In the genomic region with DNA sequence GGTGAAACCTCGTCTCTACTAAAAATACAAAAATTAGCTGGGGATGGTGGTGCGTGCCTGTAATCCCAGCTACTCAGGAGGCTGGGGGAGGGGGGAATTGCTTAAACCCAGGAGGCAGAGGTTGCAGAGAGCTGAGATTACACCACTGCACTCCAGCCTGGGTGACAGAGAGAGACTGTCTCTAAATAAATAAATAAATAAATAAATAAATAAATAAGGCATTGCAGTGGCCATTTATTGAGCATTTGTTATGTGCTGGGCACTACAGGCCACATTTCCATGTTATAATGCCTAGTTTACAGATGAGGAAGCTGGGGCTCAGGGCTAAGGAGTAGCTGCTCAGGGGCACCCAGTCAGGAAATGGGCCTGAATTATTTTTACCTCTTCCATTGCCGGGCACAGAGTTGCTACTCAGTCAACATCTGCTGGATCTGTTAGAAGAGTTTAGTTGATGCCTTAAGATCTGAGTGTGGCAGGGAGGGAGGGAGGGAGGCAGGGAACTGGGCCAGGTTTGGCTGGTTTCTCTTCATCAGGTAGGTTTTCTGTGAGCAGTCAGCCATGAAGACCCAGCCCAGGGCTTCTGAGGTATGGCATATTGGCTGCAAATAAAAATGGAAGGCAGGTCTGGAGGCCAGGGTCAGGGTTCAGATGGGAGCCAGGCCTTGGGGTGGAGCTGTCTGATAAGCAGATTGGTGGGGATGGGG, we compare ENCODE assay signal across 28 cellular contexts. TPM values are rescaled to one million over a fixed set of nuclear protein-coding genes. Genes with fewer than 3 reads are reported as not detected.
A peak's percentile ranks its signal among the peaks of the same experiment; 100 is the strongest.
DNase-seq lines count a peak whose midpoint lies in the region; ATAC-seq and TF ChIP-seq lines count a peak whose summit lies in the region.
"Had no signal": no experiment of that assay in that cellular context is flagged by ENCODE, and none has a peak within 500 bp of the region (broad histone marks: within the 10 kb centered on the region; RNA-seq: fewer than 3 reads in every experiment).

No MANE protein-coding gene starts in this region.

- WGBS in mesendoderm (ENCODE audit: extremely low coverage, insufficient coverage, low lambda C conversion rate) = no CpG with 5 or more reads among the region's 3 CpGs

- no peak overlapping the region for H2BK120ac ChIP-seq in mesendoderm (ENCODE audit: low read depth, low read length)

- peaks cover 34% of the 10 kb centered on the region for H3K27me3 Mint-ChIP-seq in activated CD4-positive, alpha-beta T cell treated with anti-CD3 and anti-CD28 coated beads, Interleukin-2, amount 10 ng/mL, durations not matched to agents 24 days and 14 days
- H3K27me3 Mint-ChIP-seq in activated CD4-positive, alpha-beta T cell treated with anti-CD3 and anti-CD28 coated beads for 36 hours = peaks cover 26% of the 10 kb centered on the region

- peaks cover 17% of the 10 kb centered on the region for H3K4me1 Mint-ChIP-seq in activated CD4-positive, alpha-beta T cell treated with anti-CD3 and anti-CD28 coated beads, Interleukin-2, amount 10 ng/mL, durations not matched to agents 24 days and 14 days
- peaks cover 17% of the 10 kb centered on the region for H3K4me1 Mint-ChIP-seq in activated CD4-positive, alpha-beta T cell treated with anti-CD3 and anti-CD28 coated beads for 36 hours

- H2AK5ac ChIP-seq in mesendoderm (ENCODE audit: low read length) = no peak overlapping the region

- ATAC-seq in activated CD4-positive, alpha-beta T cell treated with anti-CD3 and anti-CD28 coated beads for 36 hours = no peak
- ATAC-seq in GM18505 (IDR thresholded peaks at IDR 0.05; ENCODE audit: unreplicated experiment) = no peak
- ATAC-seq: HepG2, T-cell had no signal

- H3K36me3 Mint-ChIP-seq in activated CD4-positive, alpha-beta T cell treated with anti-CD3 and anti-CD28 coated beads, Interleukin-2, amount 10 ng/mL, durations not matched to agents 24 days and 14 days (ENCODE audit: low read depth) = no peaks in the 10 kb centered on the region
- H3K36me3 Mint-ChIP-seq in activated CD4-positive, alpha-beta T cell treated with anti-CD3 and anti-CD28 coated beads for 36 hours (ENCODE audit: low read depth) = no peaks in the 10 kb centered on the region
- H3K36me3 Mint-ChIP-seq: CD4-positive, alpha-beta memory T cell; T-cell had no signal

- no peaks in the 10 kb centered on the region for H3K9me3 Mint-ChIP-seq in activated CD4-positive, alpha-beta T cell treated with anti-CD3 and anti-CD28 coated beads, Interleukin-2, amount 10 ng/mL, durations not matched to agents 24 days and 14 days
- no peaks in the 10 kb centered on the region for H3K9me3 Mint-ChIP-seq in activated CD4-positive, alpha-beta T cell treated with anti-CD3 and anti-CD28 coated beads for 36 hours (ENCODE audit: low read depth)
- H3K9me3 Mint-ChIP-seq: CD4-positive, alpha-beta memory T cell; T-cell had no signal

- no peaks in the 10 kb centered on the region for H3K36me3 ChIP-seq in mesendoderm (ENCODE audit: control insufficient read depth, insufficient read depth, low read length)

- TF ChIP-seq CTCF in VCaP (conservative IDR thresholded peaks at IDR 0.05) = no peak

- no peak for TF ChIP-seq POLR2A in GM18505 (IDR thresholded peaks at IDR 0.05; ENCODE audit: borderline replicate concordance, extremely low read depth, insufficient read depth, insufficient read length)

- no peak overlapping the region for H2BK5ac ChIP-seq in mesendoderm (ENCODE audit: low read length)

- H3K4me1 ChIP-seq in mesendoderm (ENCODE audit: control insufficient read depth, low read depth, low read length) = no peaks in the 10 kb centered on the region

- no peak overlapping the region for H3K4ac ChIP-seq in mesendoderm (ENCODE audit: low read depth, low read length)

- peaks cover 7% of the 10 kb centered on the region for H3K27me3 ChIP-seq in mesendoderm (ENCODE audit: insufficient read depth, low read length, poor library complexity)

- no peak overlapping the region for H4K5ac ChIP-seq in mesendoderm (ENCODE audit: low read length)

- POLR2A ChIA-PET in activated CD4-positive, alpha-beta T cell treated with anti-CD3 and anti-CD28 coated beads for 36 hours (lab: Charles Lee) = no interaction called here

- H3K23ac ChIP-seq in mesendoderm (ENCODE audit: low read length) = no peak overlapping the region

- H3K9ac ChIP-seq in mesendoderm (ENCODE audit: low read length) = no peak overlapping the region

- H3K18ac ChIP-seq in mesendoderm (ENCODE audit: low read length) = no peak overlapping the region

- no peak overlapping the region for H3K56ac ChIP-seq in mesendoderm (ENCODE audit: low read length)

- no peak overlapping the region for H3K4me3 Mint-ChIP-seq in activated CD4-positive, alpha-beta T cell treated with anti-CD3 and anti-CD28 coated beads, Interleukin-2, amount 10 ng/mL, durations not matched to agents 24 days and 14 days
- no peak overlapping the region for H3K4me3 Mint-ChIP-seq in activated CD4-positive, alpha-beta T cell treated with anti-CD3 and anti-CD28 coated beads for 36 hours
- H3K4me3 Mint-ChIP-seq: CD4-positive, alpha-beta memory T cell; T-cell had no signal

- CTCF ChIA-PET in activated CD4-positive, alpha-beta T cell treated with anti-CD3 and anti-CD28 coated beads for 36 hours (lab: Charles Lee) = interaction anchor here (1.0 kb wide), 1 partner anchor 29 kb away, joined by 4 read pairs; no protein-coding TSS in a partner anchor

- no peak overlapping the region for H3K4me3 ChIP-seq in mesendoderm (ENCODE audit: low read length)

- no peak for DNase-seq in activated CD4-positive, alpha-beta T cell treated with anti-CD3 and anti-CD28 coated beads, Interleukin-2, amount 10 ng/mL, durations not matched to agents 24 days and 14 days
- DNase-seq in activated CD4-positive, alpha-beta T cell treated with anti-CD3 and anti-CD28 coated beads for 36 hours = no peak
- DNase-seq in NCI-H2171 (lab: John Stamatoyannopoulos, UW) (peak; percentile 40), NCI-H446 treated with DMSO at 0.1 percent for 48 hours (lab: John Stamatoyannopoulos, UW) (no peak), cerebellar nuclear complex (lab: John Stamatoyannopoulos, UW) (no peak), mesendoderm (no peak)
- DNase-seq: AML-193; C1 segment of cervical spinal cord; CD4-positive, alpha-beta memory T cell; COR-L47; GF-D8; Karpas-422; NCI-H1092; NCI-H1436 treated with DMSO at 0.1 percent for 48 hours; NCI-H1930; NCI-H345; NCI-H524; NCI-H748 treated with DMSO at 0.1 percent for 48 hours; NK-92 treated with Interleukin-12 subunit alpha and Interleukin-12 subunit beta, amount 100 ng/mL, for 24 hours; SHP77; T-cell had no signal

- intact Hi-C loops in activated CD4-positive, alpha-beta T cell treated with anti-CD3 and anti-CD28 coated beads, Interleukin-2, amount 10 ng/mL, durations not matched to agents 24 days and 14 days (cut with micrococcal nuclease) = no loop called here
- intact Hi-C loops in activated CD4-positive, alpha-beta T cell treated with anti-CD3 and anti-CD28 coated beads for 36 hours (cut with DNase I, micrococcal nuclease) = no loop called here

- H3K4me2 ChIP-seq in mesendoderm (ENCODE audit: low read length) = no peak overlapping the region

- no peaks in the 10 kb centered on the region for H3K79me2 ChIP-seq in mesendoderm (ENCODE audit: control insufficient read depth, insufficient read depth, low read length)

- no peaks in the 10 kb centered on the region for H3K79me1 ChIP-seq in mesendoderm (ENCODE audit: low read length)

- no peak overlapping the region for H4K8ac ChIP-seq in mesendoderm (ENCODE audit: low read depth, low read length)

- H3K27ac Mint-ChIP-seq in activated CD4-positive, alpha-beta T cell treated with anti-CD3 and anti-CD28 coated beads, Interleukin-2, amount 10 ng/mL, durations not matched to agents 24 days and 14 days = peak overlapping the region; percentile 19
- no peak overlapping the region for H3K27ac Mint-ChIP-seq in activated CD4-positive, alpha-beta T cell treated with anti-CD3 and anti-CD28 coated beads for 36 hours
- H3K27ac Mint-ChIP-seq: T-cell had no signal

- no peak overlapping the region for H2BK15ac ChIP-seq in mesendoderm (replicated peaks; ENCODE audit: low read depth)

- peak overlapping the region; percentile 77 for H3K27ac ChIP-seq in VCaP
- no peak overlapping the region for H3K27ac ChIP-seq in mesendoderm (ENCODE audit: low read depth, low read length)
- H3K27ac ChIP-seq: RWPE1 had no signal

RNA-seq across cellular contexts. Expression of a gene that starts 5.6 kb away (rescaled TPM):
- total RNA-seq in activated CD4-positive, alpha-beta T cell treated with anti-CD3 and anti-CD28 coated beads, Interleukin-2, amount 10 ng/mL, durations not matched to agents 24 days and 14 days = not detected in 2 replicates
- total RNA-seq in activated CD4-positive, alpha-beta T cell treated with anti-CD3 and anti-CD28 coated beads for 36 hours = not detected
- 1.1 TPM for polyA plus RNA-seq in mesendoderm (2013, experiment 1 of 2)
- 1.7 TPM for polyA plus RNA-seq in mesendoderm (2013, experiment 2 of 2)
- total RNA-seq: CD4-positive, alpha-beta memory T cell; HepG2; HT1080; SK-MEL-5; T-cell had no signal
- polyA plus RNA-seq: AG04450; CD4-positive, alpha-beta memory T cell; HepG2 had no signal

RNA-seq across cellular contexts. Expression of a gene that starts 35.3 kb away (rescaled TPM):
- 26.3 and 28.5 TPM in 2 replicates for total RNA-seq in activated CD4-positive, alpha-beta T cell treated with anti-CD3 and anti-CD28 coated beads, Interleukin-2, amount 10 ng/mL, durations not matched to agents 24 days and 14 days
- total RNA-seq in activated CD4-positive, alpha-beta T cell treated with anti-CD3 and anti-CD28 coated beads for 36 hours = 10 to 100 TPM; 14.9 to 21.6 TPM
- 22.0 TPM for polyA plus RNA-seq in mesendoderm (2013, experiment 1 of 2)
- polyA plus RNA-seq in mesendoderm (2013, experiment 2 of 2) = 21.5 TPM

RNA-seq across cellular contexts. Expression of a gene that starts 49.6 kb away (rescaled TPM):
- total RNA-seq in activated CD4-positive, alpha-beta T cell treated with anti-CD3 and anti-CD28 coated beads, Interleukin-2, amount 10 ng/mL, durations not matched to agents 24 days and 14 days = 12.3 and 13.6 TPM in 2 replicates
- 1 to 10 TPM; 3.8 to 3.9 TPM for total RNA-seq in activated CD4-positive, alpha-beta T cell treated with anti-CD3 and anti-CD28 coated beads for 36 hours
- not detected for polyA plus RNA-seq in mesendoderm (2013, experiment 1 of 2)
- not detected for polyA plus RNA-seq in mesendoderm (2013, experiment 2 of 2)
- total RNA-seq: HepG2, HT1080, SK-MEL-5 had no signal
- polyA plus RNA-seq: AG04450, HepG2 had no signal
